In genomic region chr10:6162589-6163356, GRCh38 we compare ENCODE assay signal across 8 cellular contexts. TPM values are rescaled to one million over a fixed set of nuclear protein-coding genes. Genes with fewer than 3 reads are reported as not detected.
DNase-seq lines count a peak whose midpoint lies in the region; ATAC-seq and TF ChIP-seq lines count a peak whose summit lies in the region.

No MANE protein-coding gene starts in this region.

- DNase-seq in H7 = peak; percentile 70
- peak; percentile 24 to 29 for DNase-seq in SW 1271 (lab: John Stamatoyannopoulos, UW)
- peak; percentile 78 for DNase-seq in fibroblast of villous mesenchyme (ENCODE audit: low read depth)
- no peak for DNase-seq in effector CD8-positive, alpha-beta T cell (lab: John Stamatoyannopoulos, UW)
- no peak for DNase-seq in NCI-H345 treated with DMSO at 0.1 percent for 48 hours (lab: John Stamatoyannopoulos, UW; ENCODE audit: unreplicated experiment)

- H3K36me3 ChIP-seq in H7 (replicated peaks; ENCODE audit: control insufficient read depth, insufficient read depth, low read length) (no peaks in the 10 kb centered on the region), skeletal muscle tissue (ENCODE audit: control insufficient read depth in 3 of 3, insufficient read depth in 3 of 3, low read length in 3 of 3) (peaks cover 0 to 3% (median 2%) of the 10 kb centered on the region in 3 donors)

- H3K27me3 ChIP-seq in H7 (ENCODE audit: control insufficient read depth, insufficient read depth, low read length) = no peaks in the 10 kb centered on the region
- H3K27me3 ChIP-seq in skeletal muscle tissue (ENCODE audit: control insufficient read depth in 3 of 3, insufficient read depth in 3 of 3, low read length in 3 of 3) = no peaks in the 10 kb centered on the region

- peaks cover 19 to 32% (median 24%) of the 10 kb centered on the region in 3 donors for H3K4me1 ChIP-seq in skeletal muscle tissue (ENCODE audit: control insufficient read depth in 3 of 3, insufficient read depth in 3 of 3, low read length in 3 of 3)

- peak overlapping the region; percentile 55 to 85 (median 66) for H3K9ac ChIP-seq in skeletal muscle tissue (ENCODE audit: low read depth in 1 of 3, low read length in 3 of 3)

- H3K4me3 ChIP-seq in H7 (ENCODE audit: insufficient read depth, low read depth, low read length) = peak overlapping the region; percentile 45; the same call in 1 of the 2 replicates
- peak overlapping the region; percentile 21 for H3K4me3 ChIP-seq in fibroblast of villous mesenchyme (ENCODE audit: low read depth, low read length)
- peak overlapping the region; percentile 53 to 75 (median 55) for H3K4me3 ChIP-seq in skeletal muscle tissue (ENCODE audit: low read length in 3 of 3)

- ATAC-seq in GM21367 (IDR thresholded peaks at IDR 0.05; ENCODE audit: unreplicated experiment) = no peak
- no peak for ATAC-seq in HG02938 (IDR thresholded peaks at IDR 0.05; ENCODE audit: unreplicated experiment)

- TF ChIP-seq CTCF in fibroblast of villous mesenchyme (IDR thresholded peaks at IDR 0.05; ENCODE audit: insufficient read depth, low read depth, low read length) = no peak

- H3K9me3 ChIP-seq in skeletal muscle tissue (ENCODE audit: control insufficient read depth in 3 of 3, low read length in 3 of 3) = no peaks in the 10 kb centered on the region

- peak overlapping the region; percentile 100 for H3K27ac ChIP-seq in skeletal muscle tissue (ENCODE audit: low read depth, low read length)

RNA-seq across cellular contexts. Expression of gene PFKFB3, which starts 40.0 kb away (rescaled TPM):
- 14.6 and 20.1 TPM in 2 replicates for total RNA-seq in H7 (2014; rRNA removed; shearing (Covaris generic))
- 26.1 and 44.9 TPM in 2 replicates for total RNA-seq in fibroblast of villous mesenchyme
- 9.9 TPM for total RNA-seq in skeletal muscle tissue

Comparison
In these comparisons a context has a peak if more than half of its experiments do, and no peak if none do; other contexts are left out.
1. DNase-seq: peak in H7 (single experiment), SW 1271 (2 of 2) and fibroblast of villous mesenchyme (single experiment); none in effector CD8-positive, alpha-beta T cell (single experiment) and NCI-H345 treated with DMSO at 0.1 percent for 48 hours (single experiment).
2. Peak in every context shown above with its lines, with median percentiles within 50 percentile points of each other: H3K4me3 ChIP-seq.